ENCODE assay signal across 23 cellular contexts in genomic region chr6:94376876-94377275, GRCh38.
"Had no signal": no experiment of that assay in that cellular context is flagged by ENCODE, and none has a peak within 500 bp of the region (broad histone marks: within the 10 kb centered on the region; RNA-seq: fewer than 3 reads in every experiment).

No MANE protein-coding gene starts in this region.

- H3K9me3 ChIP-seq: mucosa of descending colon, ovary, right atrium auricular region, right lobe of liver, stomach, testis, thyroid gland, upper lobe of right lung had no signal

- DNase-seq: islet precursor cell; left ventricle myocardium inferior; midbrain; mucosa of descending colon; naive thymus-derived CD4-positive, alpha-beta T cell; ovary; right lobe of liver; stimulated activated CD4-positive, alpha-beta T cell treated with anti-CD3 and anti-CD28 coated beads, Interleukin-12 subunit alpha, Interleukin-12 subunit beta, amount 100 ng/mL, for 4 hours; stimulated activated CD4-positive, alpha-beta T cell treated with anti-CD3 and anti-CD28 coated beads, Interleukin-15, amount 100 ng/mL, for 24 hours; stimulated activated CD4-positive, alpha-beta T cell treated with anti-CD3 and anti-CD28 coated beads, Interleukin-2, amount 100 ng/mL, for 24 hours; stimulated activated CD4-positive, alpha-beta T cell treated with anti-CD3 and anti-CD28 coated beads, Interleukin-4, amount 100 ng/mL, for 1 hour; stimulated activated naive B cell treated with anti-CD40 and anti-IgM and Interleukin-4, amounts not matched to agents 10 μg/mL and 1 μg/mL and 100 μg/mL, for 72 hours; stimulated activated naive CD8-positive, alpha-beta T cell treated with anti-CD3 and anti-CD28 coated beads, Interleukin-15, Interleukin-2, amounts not matched to agents 100 U/mL and 50 U/mL, for 24 hours; stomach; testis; thyroid gland; trophoblast cell; upper lobe of right lung had no signal

- H3K27ac ChIP-seq: hepatocyte, left ventricle myocardium inferior, ovary, right atrium auricular region, right lobe of liver, skin epidermis, stomach, testis, thyroid gland, upper lobe of right lung had no signal

- H3K4me3 ChIP-seq: hepatocyte, left ventricle myocardium inferior, lung, mucosa of descending colon, ovary, right atrium auricular region, right lobe of liver, skin epidermis, stomach, testis, thyroid gland, upper lobe of right lung had no signal

- H3K36me3 ChIP-seq: left ventricle myocardium inferior, ovary, right atrium auricular region, right lobe of liver, stomach, thyroid gland, upper lobe of right lung had no signal

- H3K4me1 ChIP-seq: right atrium auricular region, right lobe of liver, stomach, testis, thyroid gland, upper lobe of right lung had no signal

- ATAC-seq: mucosa of descending colon; naive thymus-derived CD4-positive, alpha-beta T cell; natural killer cell treated with Interleukin-12 subunit alpha and Interleukin-12 subunit beta and Interleukin-15 and Interleukin-18, amount 100 ng/mL, for 72 hours; right lobe of liver; stimulated activated naive B cell treated with anti-CD40 and anti-IgM and Interleukin-4, amounts not matched to agents 10 μg/mL and 1 μg/mL and 100 μg/mL, for 72 hours; stimulated activated naive CD8-positive, alpha-beta T cell treated with anti-CD3 and anti-CD28 coated beads, Interleukin-15, Interleukin-2, amounts not matched to agents 100 U/mL and 50 U/mL, for 24 hours; upper lobe of right lung had no signal

- H3K27me3 ChIP-seq: hepatocyte, ovary, right atrium auricular region, right lobe of liver, stomach, testis, thyroid gland, upper lobe of right lung had no signal
